23 cellular contexts compared by ENCODE assay signal in genomic region chr18:58005036-58005435, GRCh38. TPM values are rescaled to one million over a fixed set of nuclear protein-coding genes. Genes with fewer than 3 reads are reported as not detected.
DNase-seq lines count a peak whose midpoint lies in the region; ATAC-seq and TF ChIP-seq lines count a peak whose summit lies in the region.
"Had no signal": no experiment of that assay in that cellular context is flagged by ENCODE, and none has a peak within 500 bp of the region (broad histone marks: within the 10 kb centered on the region; RNA-seq: fewer than 3 reads in every experiment).

No MANE protein-coding gene starts in this region.

- peak overlapping the region; percentile 94 for H3K27ac ChIP-seq in ACC112 (ENCODE audit: low read depth, low read length)
- no peak overlapping the region for H3K27ac ChIP-seq in effector memory CD4-positive, alpha-beta T cell (ENCODE audit: insufficient read depth, low read length, poor library complexity, severe bottlenecking)
- H3K27ac ChIP-seq: esophagus muscularis mucosa, neutrophil had no signal

- TF ChIP-seq CTCF in astrocyte of the spinal cord (IDR thresholded peaks at IDR 0.05; ENCODE audit: low read depth, low read length) (no peak), foreskin fibroblast (IDR thresholded peaks at IDR 0.05; ENCODE audit: low read depth, low read length) (no peak)

- no peaks in the 10 kb centered on the region for H3K9me3 ChIP-seq in effector memory CD4-positive, alpha-beta T cell (ENCODE audit: control insufficient read depth, low read length)
- H3K9me3 ChIP-seq: esophagus muscularis mucosa, neutrophil, SK-N-SH had no signal

- in situ Hi-C loops in astrocyte of the spinal cord (cut with HindIII; ENCODE audit: low sequenced_read_pairs) = no loop called here

- H2AFZ ChIP-seq in ACC112 (ENCODE audit: low read length, unreplicated experiment) = no peak overlapping the region

- ATAC-seq in GM21529 (IDR thresholded peaks at IDR 0.05; ENCODE audit: unreplicated experiment) (no peak), HG03432 (IDR thresholded peaks at IDR 0.05; ENCODE audit: unreplicated experiment) (no peak)
- ATAC-seq: left colon, right cardiac atrium had no signal

- no peaks in the 10 kb centered on the region for H3K79me2 ChIP-seq in ACC112 (ENCODE audit: control insufficient read depth, insufficient read depth, low read length, unreplicated experiment)

- H3K4me1 ChIP-seq in ACC112 (ENCODE audit: control insufficient read depth, insufficient read depth, low read length, unreplicated experiment) = peaks cover 50% of the 10 kb centered on the region
- H3K4me1 ChIP-seq in effector memory CD4-positive, alpha-beta T cell (ENCODE audit: control insufficient read depth, insufficient read depth, low read length, poor library complexity, severe bottlenecking) = no peaks in the 10 kb centered on the region
- H3K4me1 ChIP-seq: esophagus muscularis mucosa had no signal

- H3K36me3 ChIP-seq in ACC112 (ENCODE audit: insufficient read depth, low read length) = no peaks in the 10 kb centered on the region
- no peaks in the 10 kb centered on the region for H3K36me3 ChIP-seq in effector memory CD4-positive, alpha-beta T cell (ENCODE audit: control insufficient read depth, insufficient read depth, low read length)
- H3K36me3 ChIP-seq: esophagus muscularis mucosa, neutrophil had no signal

- H3K4me3 ChIP-seq in ACC112 (ENCODE audit: low read depth, low read length) (no peak overlapping the region; the same call in 1 of the 2 replicates), astrocyte of the spinal cord (ENCODE audit: low read depth, low read length) (no peak overlapping the region), foreskin fibroblast (ENCODE audit: low read depth in 1 of 2, low read length in 2 of 2) (no peak overlapping the region)
- no peak overlapping the region for H3K4me3 ChIP-seq in effector memory CD4-positive, alpha-beta T cell (ENCODE audit: insufficient read depth, low read depth, low read length, poor library complexity, severe bottlenecking)
- H3K4me3 ChIP-seq: esophagus muscularis mucosa had no signal

- H3K27me3 ChIP-seq in ACC112 (ENCODE audit: insufficient read depth, low read length) = no peaks in the 10 kb centered on the region
- no peaks in the 10 kb centered on the region for H3K27me3 ChIP-seq in effector memory CD4-positive, alpha-beta T cell (replicated peaks; ENCODE audit: control insufficient read depth, insufficient read depth, low read length, poor library complexity, severe bottlenecking)
- H3K27me3 ChIP-seq: esophagus muscularis mucosa, neutrophil had no signal

- DNase-seq in LHCN-M2 (ENCODE audit: low read depth) = peak; percentile 52
- DNase-seq in astrocyte of the spinal cord (ENCODE audit: low read depth, low spot score) = peak; percentile 50
- DNase-seq in foreskin fibroblast = peak; percentile 41 to 75
- no peak for DNase-seq in retina
- DNase-seq in effector memory CD4-positive, alpha-beta T cell = no peak
- DNase-seq: activated CD4-positive, alpha-beta T cell treated with anti-CD3 and anti-CD28 coated beads, Interleukin-2, amount 50 U/mL, for 4 hours; activated naive CD4-positive, alpha-beta T cell treated with anti-CD3 and anti-CD28 coated beads for 36 hours; activated T-cell treated with anti-CD3 and anti-CD28 coated beads for 4 hours; CD4-positive, CD25-positive, alpha-beta regulatory T cell; DND-41; hypothalamus; left colon; NCI-H1048; NCI-H2081; NCI-H524 treated with DMSO at 0.1 percent for 48 hours; right cardiac atrium; SK-N-SH; stimulated activated CD4-positive, alpha-beta T cell treated with anti-CD3 and anti-CD28 coated beads, Interleukin-1b, Interleukin-23, amount 100 ng/mL, for 48 hours had no signal

RNA-seq across cellular contexts. Expression of gene NEDD4L, which starts 39.0 kb away (rescaled TPM):
- 18.1 and 19.1 TPM in 2 replicates for total RNA-seq in LHCN-M2 (2014; rRNA removed)
- 21.3 TPM for polyA plus RNA-seq in LHCN-M2 (2012)

Comparison
In these comparisons a context has a peak if more than half of its experiments do, and no peak if none do; other contexts are left out.
1. DNase-seq: peak in LHCN-M2 (single experiment), astrocyte of the spinal cord (single experiment) and foreskin fibroblast (2 of 2); none in retina (single experiment) and effector memory CD4-positive, alpha-beta T cell (0 of 3).